Comparison of ENCODE assay signal across 23 cellular contexts in the genomic region with DNA sequence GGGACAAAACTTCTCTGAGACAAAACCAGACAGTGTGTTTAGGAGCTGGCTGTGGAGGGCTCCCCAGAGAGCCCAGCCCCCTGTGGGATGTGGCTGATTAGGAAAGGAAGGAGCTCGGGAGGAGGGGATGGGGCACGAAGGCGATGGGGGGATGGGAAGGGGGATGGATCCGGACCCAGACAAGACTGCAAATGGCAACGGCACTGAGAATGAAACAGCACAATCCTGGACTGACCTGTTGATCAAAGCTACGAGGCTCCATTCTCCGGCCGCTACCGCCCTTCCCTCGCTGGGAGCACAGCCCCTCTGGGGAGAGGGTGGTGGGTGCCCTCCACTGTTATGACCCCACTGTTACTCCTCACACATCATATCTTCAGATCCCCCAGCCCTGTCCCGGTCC. TPM values are rescaled to one million over a fixed set of nuclear protein-coding genes. Genes with fewer than 3 reads are reported as not detected.
DNase-seq lines count a peak whose midpoint lies in the region; TF ChIP-seq lines count a peak whose summit lies in the region.
"Had no signal": no experiment of that assay in that cellular context is flagged by ENCODE, and none has a peak within 500 bp of the region (broad histone marks: within the 10 kb centered on the region; RNA-seq: fewer than 3 reads in every experiment).

No MANE protein-coding gene starts in this region.

- H3K4me1 ChIP-seq in BLaER1 (peaks cover 89% of the 10 kb centered on the region), ES-I3 (ENCODE audit: insufficient read depth, low read length) (peaks cover 28% of the 10 kb centered on the region), breast epithelium (no peaks in the 10 kb centered on the region)
- H3K4me1 ChIP-seq: thyroid gland had no signal

- H3K9me3 ChIP-seq in BLaER1: no peaks in the 10 kb centered on the region
- no peaks in the 10 kb centered on the region for H3K9me3 ChIP-seq in ES-I3 (ENCODE audit: control insufficient read depth, insufficient read depth, low read length)
- H3K9me3 ChIP-seq in breast epithelium: no peaks in the 10 kb centered on the region
- H3K9me3 ChIP-seq: heart right ventricle, neutrophil, thyroid gland had no signal

- H3K36me3 ChIP-seq in BLaER1 (no peaks in the 10 kb centered on the region), ES-I3 (ENCODE audit: insufficient read depth, low read length) (no peaks in the 10 kb centered on the region), breast epithelium (no peaks in the 10 kb centered on the region)
- H3K36me3 ChIP-seq: heart right ventricle, neutrophil, thyroid gland had no signal

- H3K27me3 ChIP-seq in BLaER1: no peaks in the 10 kb centered on the region
- H3K27me3 ChIP-seq in breast epithelium: peaks cover 0 to 3% of the 10 kb centered on the region in 2 donors
- H3K27me3 ChIP-seq: thyroid gland had no signal

- H3K27me3 Mint-ChIP-seq in brain (peaks cover 10% of the 10 kb centered on the region), nephron progenitor cell (ENCODE audit: low read depth, poor library complexity) (peaks cover 6% of the 10 kb centered on the region)

- H3K27ac ChIP-seq in BLaER1 (peak overlapping the region; percentile 70), breast epithelium (no peak overlapping the region)
- H3K27ac ChIP-seq: heart right ventricle, neutrophil, thyroid gland had no signal

- TF ChIP-seq CTCF in brain (conservative IDR thresholded peaks at IDR 0.05) (no peak), nephron progenitor cell (IDR thresholded peaks at IDR 0.05) (no peak), breast epithelium (IDR thresholded peaks at IDR 0.05) (no peak)

- H3K4me1 Mint-ChIP-seq in brain: peaks cover 100% of the 10 kb centered on the region
- H3K4me1 Mint-ChIP-seq in nephron progenitor cell: peaks cover 89% of the 10 kb centered on the region
- H3K4me1 Mint-ChIP-seq: activated B cell treated with CpG ODN at 0.5 μM for 24 hours had no signal

- H3K36me3 Mint-ChIP-seq in brain: no peaks in the 10 kb centered on the region
- no peaks in the 10 kb centered on the region for H3K36me3 Mint-ChIP-seq in nephron progenitor cell (ENCODE audit: low read depth)
- H3K36me3 Mint-ChIP-seq: activated naive CD4-positive, alpha-beta T cell treated with anti-CD3 and anti-CD28 coated beads, Interleukin-2, amount 50 U/mL, for 72 hours had no signal

- no peak for TF ChIP-seq POLR2A in breast epithelium (IDR thresholded peaks at IDR 0.05)

- H3K4me3 Mint-ChIP-seq in brain (peak overlapping the region in 4 of 5 experiments; percentile 17 to 72 (median 61)), nephron progenitor cell (peak overlapping the region; percentile 48)
- H3K4me3 Mint-ChIP-seq: activated B cell treated with CpG ODN at 0.5 μM for 24 hours, HFFc6 had no signal

- intact Hi-C loops in breast epithelium (cut with DNase I; ENCODE audit: low total_unique reads): no loop called here

- H4K20me1 ChIP-seq in BLaER1: no peaks in the 10 kb centered on the region

- peak overlapping the region; percentile 36; the same call in 1 of the 2 replicates for H3K4me3 ChIP-seq in BLaER1
- no peak overlapping the region for H3K4me3 ChIP-seq in breast epithelium
- H3K4me3 ChIP-seq: heart right ventricle, K562, thyroid gland had no signal

- H3K4me2 ChIP-seq in BLaER1: peak overlapping the region; percentile 80

- no peak for DNase-seq in nephron progenitor cell
- no peak for DNase-seq in breast epithelium (ENCODE audit: low spot score in 2 of 2)
- DNase-seq in HuH-7.5 (ENCODE audit: low spot score): no peak
- DNase-seq in NCI-H2081 treated with DMSO at 0.1 percent for 48 hours (lab: John Stamatoyannopoulos, UW): no peak
- DNase-seq: activated B cell treated with CpG ODN at 0.5 μM for 24 hours; activated CD4-positive, alpha-beta T cell treated with anti-CD3 and anti-CD28 coated beads, Interleukin-2, amount 50 U/mL, for 1 hour; activated effector memory CD4-positive, alpha-beta T cell treated with Interleukin-2 at 50 U/mL for 16 hours; activated T-cell treated with anti-CD3 and anti-CD28 coated beads, Interleukin-2, amount 50 U/mL, for 1 hour; GF-D8; heart right ventricle; HFFc6; NCI-H446 treated with DMSO at 0.1 percent for 48 hours; posterior cingulate gyrus; stimulated activated CD8-positive, alpha-beta memory T cell treated with anti-CD3 and anti-CD28 coated beads, Interleukin-4, amount 100 ng/mL, for 48 hours; thyroid gland had no signal

- peak overlapping the region; percentile 60 for H3K9ac ChIP-seq in BLaER1
- H3K9ac ChIP-seq in ES-I3 (ENCODE audit: low read depth, low read length): 0 out of 2 replicates have a peak overlapping the region, but pooled peaks have one; percentile 24

- H3K9me3 Mint-ChIP-seq in brain (peaks cover 0 to 5% (median 0%) of the 10 kb centered on the region in 5 experiments), nephron progenitor cell (no peaks in the 10 kb centered on the region)
- H3K9me3 Mint-ChIP-seq: activated B cell treated with CpG ODN at 0.5 μM for 24 hours; activated naive CD4-positive, alpha-beta T cell treated with anti-CD3 and anti-CD28 coated beads, Interleukin-2, amount 50 U/mL, for 72 hours; HFFc6 had no signal

- peak overlapping the region; percentile 85 to 97 (median 93) for H3K27ac Mint-ChIP-seq in brain
- no peak overlapping the region for H3K27ac Mint-ChIP-seq in nephron progenitor cell
- H3K27ac Mint-ChIP-seq: activated B cell treated with CpG ODN at 0.5 μM for 24 hours; activated naive CD4-positive, alpha-beta T cell treated with anti-CD3 and anti-CD28 coated beads, Interleukin-2, amount 50 U/mL, for 72 hours; HFFc6 had no signal

RNA-seq across cellular contexts. Expression of a gene that starts 33.2 kb away (rescaled TPM):
- 8.1 TPM for polyA plus RNA-seq in brain (ENCODE audit: insufficient read depth, low read depth, low replicate concordance)
- 1 to 10 TPM in 1 of 3 donors, under 1 TPM in 1, not detected in 1; 0.98 to 1.3 TPM for total RNA-seq in breast epithelium
- total RNA-seq: lung microvascular endothelial cell; T-helper 1 cell treated with Interleukin-12 subunit alpha and Interleukin-12 subunit beta and Interleukin-4 antibody, amounts not matched to agents 30 ng/mL and 1 ng/mL, for 36 hours had no signal
